22 cellular contexts compared by ENCODE assay signal in the genomic region with DNA sequence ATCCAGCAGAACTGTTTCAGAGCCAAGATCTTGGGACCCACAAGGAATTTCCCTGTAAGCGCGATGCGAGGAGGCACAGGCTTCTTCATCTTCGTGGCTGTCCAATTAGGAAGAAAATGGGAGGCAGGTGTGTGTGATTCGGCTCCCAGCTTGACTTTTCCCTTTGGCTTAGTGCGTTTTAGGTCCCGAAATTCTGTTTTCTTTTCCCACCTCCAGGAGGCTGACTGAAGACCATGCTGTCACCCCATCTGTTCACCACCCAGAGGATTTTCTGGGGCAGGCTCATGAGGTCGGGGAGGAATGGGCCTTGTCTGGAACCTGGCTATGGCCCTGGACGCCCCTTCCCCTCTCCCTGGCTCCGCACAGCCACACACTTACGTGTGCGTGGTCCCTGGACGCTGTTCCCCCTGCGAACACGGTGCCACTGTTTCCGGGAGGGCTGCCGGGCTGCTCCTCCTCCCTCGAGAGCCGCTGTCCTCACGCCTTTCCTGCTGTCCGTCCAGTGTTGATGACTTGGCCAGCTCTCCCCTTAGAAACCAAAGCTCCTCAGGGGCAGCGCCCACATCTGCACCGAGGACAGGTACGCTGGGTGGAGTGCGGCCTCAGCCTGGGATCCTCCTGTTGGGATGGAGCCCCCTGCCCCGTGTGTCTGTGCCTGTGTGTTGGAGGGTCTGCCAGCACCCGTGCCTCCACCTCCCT. TPM values are rescaled to one million over a fixed set of nuclear protein-coding genes. Genes with fewer than 3 reads are reported as not detected.
DNase-seq lines count a peak whose midpoint lies in the region; FAIRE-seq and TF ChIP-seq lines count a peak whose summit lies in the region.
"Had no signal": no experiment of that assay in that cellular context is flagged by ENCODE, and none has a peak within 500 bp of the region (broad histone marks: within the 10 kb centered on the region; RNA-seq: fewer than 3 reads in every experiment).

No MANE protein-coding gene starts in this region.

- FAIRE-seq in small intestine (lab: Jason Lieb, UNC) (no peak), frontal cortex (lab: Jason Lieb, UNC) (no peak)
- FAIRE-seq: HTR-8/SVneo had no signal

- DNase-seq in left ventricle myocardium inferior: no peak
- DNase-seq in right atrium auricular region (ENCODE audit: low spot score): no peak
- peak; percentile 87 for DNase-seq in NCI-H524 treated with DMSO at 0.1 percent for 48 hours (lab: John Stamatoyannopoulos, UW)
- no peak for DNase-seq in glutamatergic neuron
- no peak for DNase-seq in small intestine
- no peak for DNase-seq in NCI-H510A (lab: John Stamatoyannopoulos, UW)
- no peak for DNase-seq in frontal cortex (ENCODE audit: low spot score in 2 of 2)
- DNase-seq: 8988T; Caco-2; CD4-positive, alpha-beta memory T cell; GF-D8; NCI-H1105; NCI-H146; NCI-H2081; NCI-H774; Peyer's patch had no signal

- H3K36me3 ChIP-seq in left ventricle myocardium inferior: no peaks in the 10 kb centered on the region
- H3K36me3 ChIP-seq in right atrium auricular region: no peaks in the 10 kb centered on the region
- H3K36me3 ChIP-seq in small intestine (ENCODE audit: control insufficient read depth in 2 of 2, insufficient read depth in 2 of 2, low read length in 2 of 2): no peaks in the 10 kb centered on the region
- H3K36me3 ChIP-seq: Peyer's patch had no signal

- 73 to 88% (median 80%) methylated on average over 27 of the region's 27 CpGs for WGBS in small intestine, 3 donors

- H3K4me1 Mint-ChIP-seq in glutamatergic neuron (ENCODE audit: low read depth, unreplicated experiment): peaks cover 28% of the 10 kb centered on the region

- peak overlapping the region; percentile 55 for H3K4me3 Mint-ChIP-seq in glutamatergic neuron (ENCODE audit: unreplicated experiment)
- H3K4me3 Mint-ChIP-seq: CD4-positive, alpha-beta memory T cell had no signal

- H3K27ac ChIP-seq in left ventricle myocardium inferior (replicated peaks) (peak overlapping the region; percentile 23), right atrium auricular region (no peak overlapping the region), small intestine (ENCODE audit: low read depth in 1 of 2, low read length in 1 of 2) (no peak overlapping the region)
- H3K27ac ChIP-seq: BLaER1 treated with 17β-estradiol and CSF1 and Interleukin-3, amounts not matched to agents 10 nM and 100 nM; Peyer's patch had no signal

- no peaks in the 10 kb centered on the region for H3K36me3 Mint-ChIP-seq in glutamatergic neuron (ENCODE audit: unreplicated experiment)
- H3K36me3 Mint-ChIP-seq: CD4-positive, alpha-beta memory T cell had no signal

- H3K9me3 ChIP-seq in left ventricle myocardium inferior (replicated peaks) (no peaks in the 10 kb centered on the region), right atrium auricular region (no peaks in the 10 kb centered on the region), small intestine (ENCODE audit: control insufficient read depth, low read depth) (no peaks in the 10 kb centered on the region)
- H3K9me3 ChIP-seq: BLaER1 treated with 17β-estradiol and CSF1 and Interleukin-3, amounts not matched to agents 10 nM and 100 nM; Caco-2; Peyer's patch had no signal

- peaks cover 18% of the 10 kb centered on the region for H3K4me1 ChIP-seq in left ventricle myocardium inferior
- peaks cover 0 to 10% of the 10 kb centered on the region in 2 donors for H3K4me1 ChIP-seq in right atrium auricular region
- no peaks in the 10 kb centered on the region for H3K4me1 ChIP-seq in small intestine (ENCODE audit: control insufficient read depth in 2 of 2, insufficient read depth in 1 of 2, low read depth in 1 of 2, low read length in 1 of 2)
- H3K4me1 ChIP-seq: Caco-2 had no signal

- H3K27me3 ChIP-seq in left ventricle myocardium inferior (ENCODE audit: low read depth) (peaks cover 11% of the 10 kb centered on the region), right atrium auricular region (no peaks in the 10 kb centered on the region), small intestine (ENCODE audit: control insufficient read depth in 2 of 2, insufficient read depth in 2 of 2, low read length in 2 of 2) (peaks cover 4 to 5% of the 10 kb centered on the region in 2 donors)
- H3K27me3 ChIP-seq: Peyer's patch had no signal

- TF ChIP-seq CTCF in left ventricle myocardium inferior (IDR thresholded peaks at IDR 0.05; ENCODE audit: borderline replicate concordance) (no peak), right atrium auricular region (IDR thresholded peaks at IDR 0.05) (no peak), glutamatergic neuron (IDR thresholded peaks at IDR 0.05; ENCODE audit: partially characterized antibody, unreplicated experiment) (no peak)

- H3K4me3 ChIP-seq in left ventricle myocardium inferior (no peak overlapping the region), right atrium auricular region (no peak overlapping the region), small intestine (ENCODE audit: low read depth in 1 of 2, low read length in 2 of 2) (no peak overlapping the region)
- H3K4me3 ChIP-seq: BLaER1 treated with 17β-estradiol and CSF1 and Interleukin-3, amounts not matched to agents 10 nM and 100 nM; Peyer's patch had no signal

- peaks cover 15% of the 10 kb centered on the region for H3K9me3 Mint-ChIP-seq in glutamatergic neuron (ENCODE audit: unreplicated experiment)
- H3K9me3 Mint-ChIP-seq: CD4-positive, alpha-beta memory T cell had no signal

- H3K27me3 Mint-ChIP-seq in glutamatergic neuron (ENCODE audit: unreplicated experiment): peaks cover 24% of the 10 kb centered on the region

- intact Hi-C loops in left ventricle myocardium inferior (cut with micrococcal nuclease): no loop called here

- peak overlapping the region; percentile 81 for H3K27ac Mint-ChIP-seq in glutamatergic neuron (ENCODE audit: unreplicated experiment)

RNA-seq across cellular contexts. Expression of a gene that starts 2.7 kb away (rescaled TPM):
- not detected for total RNA-seq in left ventricle myocardium inferior
- total RNA-seq in right atrium auricular region: not detected
- total RNA-seq in glutamatergic neuron (ENCODE audit: unreplicated experiment): 3.9 TPM
- not detected for polyA plus RNA-seq in small intestine
- not detected for total RNA-seq in frontal cortex
- total RNA-seq: Caco-2; CD4-positive, alpha-beta memory T cell; Daoy; H4; IMR-90; NCI-H460; Peyer's patch had no signal
- polyA plus RNA-seq: CD4-positive, alpha-beta memory T cell; IMR-90 had no signal

RNA-seq across cellular contexts. Expression of a gene that starts 12.2 kb away (rescaled TPM):
- total RNA-seq in left ventricle myocardium inferior (52.7 TPM), right atrium auricular region (10 to 100 TPM; 30.7 to 33.0 TPM), glutamatergic neuron (ENCODE audit: unreplicated experiment) (50.6 TPM), frontal cortex (26.5 TPM)
- polyA plus RNA-seq in small intestine: 10 to 100 TPM; 46.6 to 84.8 (median 60.6) TPM

RNA-seq across cellular contexts. Expression of a gene that starts 12.4 kb away (rescaled TPM):
- total RNA-seq in left ventricle myocardium inferior (15.5 TPM), right atrium auricular region (10 to 100 TPM; 12.6 to 18.8 TPM), glutamatergic neuron (ENCODE audit: unreplicated experiment) (31.7 TPM), frontal cortex (5.7 TPM)
- polyA plus RNA-seq in small intestine: 10 to 100 TPM; 28.3 to 35.4 (median 32.4) TPM

RNA-seq across cellular contexts. Expression of a gene that starts 57.4 kb away (rescaled TPM):
- total RNA-seq in left ventricle myocardium inferior (39.2 TPM), right atrium auricular region (10 to 100 TPM; 50.6 to 90.4 TPM), glutamatergic neuron (ENCODE audit: unreplicated experiment) (54.4 TPM), frontal cortex (15.9 TPM)
- polyA plus RNA-seq in small intestine: 100 to 1,000 TPM; 197 to 255 (median 247) TPM
